In the genomic region with DNA sequence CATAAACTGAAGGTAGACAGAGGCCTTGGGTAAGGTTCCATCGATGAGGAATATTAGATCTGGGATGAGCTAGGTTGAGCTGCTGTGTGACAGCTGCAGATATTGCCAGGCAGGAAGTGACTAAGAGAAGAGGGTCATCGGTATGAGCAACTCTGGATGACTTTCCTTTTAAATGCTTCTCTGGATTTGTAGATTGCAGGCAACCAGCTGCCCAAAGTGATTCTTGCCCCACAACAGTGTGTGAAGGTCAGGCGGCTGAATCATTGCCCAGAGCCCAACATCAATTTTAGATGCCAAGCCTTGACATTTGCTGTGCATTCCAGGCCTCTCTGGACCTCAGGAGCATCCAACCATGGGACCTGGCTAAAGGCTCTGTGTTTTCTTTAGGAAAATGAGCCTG, we compare ENCODE assay signal across 15 cellular contexts.
DNase-seq lines count a peak whose midpoint lies in the region; ATAC-seq, FAIRE-seq and TF ChIP-seq lines count a peak whose summit lies in the region.
"Had no signal": no experiment of that assay in that cellular context is flagged by ENCODE, and none has a peak within 500 bp of the region (broad histone marks: within the 10 kb centered on the region; RNA-seq: fewer than 3 reads in every experiment).

No MANE protein-coding gene starts in this region.

- no peaks in the 10 kb centered on the region for H3K27me3 ChIP-seq in endothelial cell of umbilical vein (ENCODE audit: control insufficient read depth in 2 of 2, insufficient read depth in 2 of 2, low read length in 2 of 2)
- H3K27me3 ChIP-seq in psoas muscle (ENCODE audit: insufficient read depth in 3 of 3, low read length in 2 of 3): peaks cover 0 to 2% (median 0%) of the 10 kb centered on the region in 3 donors

- H2AFZ ChIP-seq in endothelial cell of umbilical vein (ENCODE audit: low read depth, low read length): no peak overlapping the region

- ATAC-seq in psoas muscle: peak; percentile 79 to 92 (median 90)
- ATAC-seq in HG02884 (IDR thresholded peaks at IDR 0.05; ENCODE audit: unreplicated experiment): no peak
- ATAC-seq in GM21528 (IDR thresholded peaks at IDR 0.05; ENCODE audit: low FRiP score, unreplicated experiment): no peak
- no peak for ATAC-seq in HG02852 (IDR thresholded peaks at IDR 0.05; ENCODE audit: unreplicated experiment)
- ATAC-seq: natural killer cell had no signal

- dilution Hi-C loops in endothelial cell of umbilical vein (cut with MboI; ENCODE audit: extremely low pct_ligation_motif_present, low sequenced_read_pairs): no loop called here

- H3K4me3 ChIP-seq in endothelial cell of umbilical vein (replicated peaks in 1 of 3; ENCODE audit: insufficient read depth in 1 of 3, low read depth in 1 of 3, low read length in 3 of 3) (no peak overlapping the region), psoas muscle (no peak overlapping the region)

- FAIRE-seq in endothelial cell of umbilical vein (lab: Jason Lieb, UNC): no peak
- FAIRE-seq: GM18507 had no signal

- POLR2A ChIA-PET in endothelial cell of umbilical vein (lab: Charles Lee): no interaction called here

- WGBS in psoas muscle, 3 donors: 21 to 34% (median 29%) methylated on average over 3 of the region's 3 CpGs

- no peak overlapping the region for H3K4me2 ChIP-seq in endothelial cell of umbilical vein (ENCODE audit: insufficient read depth, low read length)

- DNase-seq in EL (peak; percentile 97), RPMI7951 (ENCODE audit: low read depth) (peak; percentile 97), endothelial cell of umbilical vein (ENCODE audit: low read depth, low spot score) (peak; percentile 31), psoas muscle (peak in 1 of 2 donors; percentile 48), NCI-H2196 treated with DMSO at 0.1 percent for 48 hours (lab: John Stamatoyannopoulos, UW; ENCODE audit: unreplicated experiment) (no peak)
- DNase-seq: DMS 273 treated with DMSO at 0.1 percent for 48 hours; effector memory CD4-positive, alpha-beta T cell; natural killer cell; NCI-H187; stimulated activated CD8-positive, alpha-beta memory T cell treated with anti-CD3 and anti-CD28 coated beads, Interleukin-4, amount 100 ng/mL, for 48 hours; T-helper 2 cell had no signal

- H3K9ac ChIP-seq in endothelial cell of umbilical vein (replicated peaks; ENCODE audit: extremely low read depth, insufficient read depth, low read length): no peak overlapping the region

- H3K36me3 ChIP-seq in endothelial cell of umbilical vein (ENCODE audit: control insufficient read depth in 2 of 2, extremely low read depth in 1 of 2, insufficient read depth in 2 of 2, low read length in 2 of 2) (no peaks in the 10 kb centered on the region), psoas muscle (ENCODE audit: insufficient read depth in 1 of 2, low read depth in 1 of 2) (no peaks in the 10 kb centered on the region)

- no peaks in the 10 kb centered on the region for H3K9me1 ChIP-seq in endothelial cell of umbilical vein (replicated peaks; ENCODE audit: control insufficient read depth, extremely low read depth, insufficient read depth, low read length)

- H3K9me3 ChIP-seq in endothelial cell of umbilical vein (replicated peaks; ENCODE audit: control insufficient read depth, insufficient read depth, low read length) (no peaks in the 10 kb centered on the region), psoas muscle (peaks cover 4% of the 10 kb centered on the region)

- H4K20me1 ChIP-seq in endothelial cell of umbilical vein (replicated peaks; ENCODE audit: control insufficient read depth, extremely low read depth, insufficient read depth, low read length): no peaks in the 10 kb centered on the region

- BruUV-seq in endothelial cell of umbilical vein (replicated peaks; lab: Mats Ljungman, UMichigan): no TSS peak

- TF ChIP-seq CTCF in endothelial cell of umbilical vein (IDR thresholded peaks at IDR 0.05; ENCODE audit: extremely low read depth in 1 of 2, insufficient read depth in 1 of 2, low read depth in 1 of 2, low read length in 2 of 2): no peak
- TF ChIP-seq CTCF in psoas muscle (IDR thresholded peaks at IDR 0.05): no peak

- CTCF ChIA-PET in endothelial cell of umbilical vein (lab: Charles Lee): interaction anchor here (1.3 kb wide), 2 partner anchors 9 to 121 kb away, joined by 4 read pairs; no protein-coding TSS in a partner anchor

- no peak for TF ChIP-seq POLR2A in endothelial cell of umbilical vein (IDR thresholded peaks at IDR 0.05; ENCODE audit: low read depth, low read length)

- intact Hi-C loops in endothelial cell of umbilical vein (cut with micrococcal nuclease): no loop called here
- intact Hi-C loops in psoas muscle (cut with DNase I): no loop called here

- H3K27ac ChIP-seq in endothelial cell of umbilical vein (ENCODE audit: insufficient read depth, low read depth, low read length) (no peak overlapping the region), psoas muscle (peak overlapping the region; percentile 62)

- H3K79me2 ChIP-seq in endothelial cell of umbilical vein (ENCODE audit: control insufficient read depth, insufficient read depth, low read length): no peaks in the 10 kb centered on the region

- peaks cover 15% of the 10 kb centered on the region for H3K4me1 ChIP-seq in endothelial cell of umbilical vein (ENCODE audit: control insufficient read depth, extremely low read depth, insufficient read depth, low read length)
- peaks cover 25% of the 10 kb centered on the region for H3K4me1 ChIP-seq in psoas muscle

TF ChIP-seq in endothelial cell of umbilical vein, 7 proteins besides CTCF, POLR2A, EP300 and RAD21:
- TF ChIP-seq GATA2 (IDR thresholded peaks at IDR 0.05; ENCODE audit: insufficient read depth, insufficient read length, low read depth, low read length) (peak; percentile 65), POLR2AphosphoS5 (IDR thresholded peaks at IDR 0.05; ENCODE audit: insufficient read depth, low read depth, low read length) (no peak), JUN (IDR thresholded peaks at IDR 0.05; ENCODE audit: borderline replicate concordance, insufficient read depth, insufficient read length, low read depth) (peak; percentile 17), FOS (IDR thresholded peaks at IDR 0.05; ENCODE audit: borderline replicate concordance, insufficient read depth, low read length) (peak; percentile 76)

Comparison
In these comparisons a context has a peak if more than half of its experiments do, and no peak if none do; other contexts are left out.
1. ATAC-seq: peak in psoas muscle (4 of 4); none in HG02884 (single experiment), GM21528 (single experiment) and HG02852 (single experiment).